1 cellular context compared by ENCODE assay signal in the genomic region with DNA sequence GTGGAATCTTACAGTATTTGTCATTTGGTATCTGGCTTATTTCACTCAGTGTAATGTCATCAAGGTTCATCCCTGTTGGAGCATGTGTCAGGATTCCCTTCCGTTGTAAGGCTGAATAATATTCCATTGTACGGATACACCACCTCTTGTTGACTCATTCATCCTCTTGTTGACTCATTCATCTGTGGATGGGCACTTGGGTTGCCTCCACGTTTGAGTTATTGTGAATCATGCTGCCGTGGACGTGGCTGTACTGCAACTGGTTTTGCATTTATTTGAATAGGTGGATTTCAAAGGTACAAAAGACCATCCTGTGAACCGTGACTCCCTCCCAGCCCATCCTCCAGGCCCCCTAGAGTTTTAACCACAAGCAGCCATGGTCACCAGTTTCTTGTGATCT.
TF ChIP-seq lines count a peak whose summit lies in the region.

No MANE protein-coding gene starts in this region.

TF ChIP-seq in HepG2, 621 proteins besides CTCF, POLR2A, EP300 and RAD21 (continued from another document):
- TF ChIP-seq PHF21A (CRISPR knock-in tag; IDR thresholded peaks at IDR 0.05): peak; percentile 63
- TF ChIP-seq, protein P1, sequence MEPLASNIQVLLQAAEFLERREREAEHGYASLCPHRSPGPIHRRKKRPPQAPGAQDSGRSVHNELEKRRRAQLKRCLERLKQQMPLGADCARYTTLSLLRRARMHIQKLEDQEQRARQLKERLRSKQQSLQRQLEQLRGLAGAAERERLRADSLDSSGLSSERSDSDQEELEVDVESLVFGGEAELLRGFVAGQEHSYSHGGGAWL (CRISPR knock-in tag; IDR thresholded peaks at IDR 0.05): no peak
- TF ChIP-seq, protein P2, sequence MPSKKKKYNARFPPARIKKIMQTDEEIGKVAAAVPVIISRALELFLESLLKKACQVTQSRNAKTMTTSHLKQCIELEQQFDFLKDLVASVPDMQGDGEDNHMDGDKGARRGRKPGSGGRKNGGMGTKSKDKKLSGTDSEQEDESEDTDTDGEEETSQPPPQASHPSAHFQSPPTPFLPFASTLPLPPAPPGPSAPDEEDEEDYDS (CRISPR knock-in tag; IDR thresholded peaks at IDR 0.05): 0 out of 2 replicates have a peak, but pooled peaks have one; percentile 23
- TF ChIP-seq, protein P3, sequence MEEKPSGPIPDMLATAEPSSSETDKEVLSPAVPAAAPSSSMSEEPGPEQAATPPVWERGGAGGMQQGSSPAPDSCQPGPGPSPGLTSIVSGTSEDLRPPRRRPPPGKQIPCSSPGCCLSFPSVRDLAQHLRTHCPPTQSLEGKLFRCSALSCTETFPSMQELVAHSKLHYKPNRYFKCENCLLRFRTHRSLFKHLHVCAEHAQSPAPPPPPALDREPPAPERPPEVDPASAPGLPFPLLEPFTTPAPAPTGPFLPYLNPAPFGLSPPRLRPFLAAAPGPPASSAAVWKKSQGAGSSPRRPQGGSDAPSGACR (CRISPR knock-in tag; IDR thresholded peaks at IDR 0.05): 0 out of 2 replicates have a peak, but pooled peaks have one; percentile 32
- 0 out of 2 replicates have a peak, but pooled peaks have one; percentile 24 for TF ChIP-seq ZNF138 (CRISPR knock-in tag; IDR thresholded peaks at IDR 0.05; ENCODE audit: low read depth)
- TF ChIP-seq GATAD2A (CRISPR knock-in tag; IDR thresholded peaks at IDR 0.05): peak; percentile 77
- peak; percentile 17; the same call in 1 of the 2 replicates for TF ChIP-seq ZBTB38 (CRISPR knock-in tag; IDR thresholded peaks at IDR 0.05)
- TF ChIP-seq SMAD1 (CRISPR knock-in tag; IDR thresholded peaks at IDR 0.05; ENCODE audit: borderline replicate concordance, low read depth): no peak
- peak; percentile 72; the same call in 1 of the 2 replicates for TF ChIP-seq ZNF788 (CRISPR knock-in tag; IDR thresholded peaks at IDR 0.05; ENCODE audit: borderline replicate concordance)
- TF ChIP-seq, protein P4, sequence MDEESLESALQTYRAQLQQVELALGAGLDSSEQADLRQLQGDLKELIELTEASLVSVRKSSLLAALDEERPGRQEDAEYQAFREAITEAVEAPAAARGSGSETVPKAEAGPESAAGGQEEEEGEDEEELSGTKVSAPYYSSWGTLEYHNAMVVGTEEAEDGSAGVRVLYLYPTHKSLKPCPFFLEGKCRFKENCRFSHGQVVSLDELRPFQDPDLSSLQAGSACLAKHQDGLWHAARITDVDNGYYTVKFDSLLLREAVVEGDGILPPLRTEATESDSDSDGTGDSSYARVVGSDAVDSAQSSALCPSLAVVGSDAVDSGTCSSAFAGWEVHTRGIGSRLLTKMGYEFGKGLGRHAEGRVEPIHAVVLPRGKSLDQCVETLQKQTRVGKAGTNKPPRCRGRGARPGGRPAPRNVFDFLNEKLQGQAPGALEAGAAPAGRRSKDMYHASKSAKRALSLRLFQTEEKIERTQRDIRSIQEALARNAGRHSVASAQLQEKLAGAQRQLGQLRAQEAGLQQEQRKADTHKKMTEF (CRISPR knock-in tag; IDR thresholded peaks at IDR 0.05): 0 out of 2 replicates have a peak, but pooled peaks have one; percentile 37
- TF ChIP-seq RCOR2 (CRISPR knock-in tag; IDR thresholded peaks at IDR 0.05): peak; percentile 83
- TF ChIP-seq TCF7 (IDR thresholded peaks at IDR 0.05; ENCODE audit: low read depth): peak; percentile 54; the same call in 1 of the 2 replicates
- TF ChIP-seq ZNF775 (CRISPR knock-in tag; IDR thresholded peaks at IDR 0.05; ENCODE audit: borderline replicate concordance): no peak
- peak; percentile 15; the same call in 1 of the 2 replicates for TF ChIP-seq DPF2 (CRISPR knock-in tag; IDR thresholded peaks at IDR 0.05; ENCODE audit: borderline replicate concordance, low read depth)
